Comparison of ENCODE assay signal across 8 cellular contexts in genomic region chr15:90184119-90184785, GRCh38. TPM values are rescaled to one million over a fixed set of nuclear protein-coding genes. Genes with fewer than 3 reads are reported as not detected.
DNase-seq lines count a peak whose midpoint lies in the region; ATAC-seq and TF ChIP-seq lines count a peak whose summit lies in the region.

No MANE protein-coding gene starts in this region.

- DNase-seq in DMS 273 treated with DMSO at 0.1 percent for 48 hours (lab: John Stamatoyannopoulos, UW) (peak; percentile 6), SK-MEL-5 (ENCODE audit: low read depth, low spot score) (peak; percentile 49), colonic mucosa (peak; percentile 93), lower lobe of right lung (peak; percentile 86), KG1 (lab: John Stamatoyannopoulos, UW) (no peak)

- in situ Hi-C loops in SK-MEL-5 (cut with HindIII; ENCODE audit: low pct_unique_long_range_greater_than_20kb, low sequenced_read_pairs) = no loop called here

- peak overlapping the region; percentile 68 to 89 for H3K9ac ChIP-seq in colonic mucosa (ENCODE audit: low read depth in 2 of 2, low read length in 2 of 2)

- peak overlapping the region; percentile 72 for H3K27ac Mint-ChIP-seq in stimulated activated naive CD8-positive, alpha-beta T cell treated with anti-CD3 and anti-CD28 coated beads, Interleukin-15, Interleukin-2, amounts not matched to agents 100 ng/mL and 50 ng/mL, for 24 hours

- intact Hi-C loops in colonic mucosa (cut with DNase I) (no loop called here), lower lobe of right lung (cut with DNase I) (no loop called here)

- H3K4me3 ChIP-seq in colonic mucosa (peak overlapping the region; percentile 87), lower lobe of right lung (peak overlapping the region; percentile 89)

- H3K36me3 ChIP-seq in colonic mucosa (no peaks in the 10 kb centered on the region), lower lobe of right lung (no peaks in the 10 kb centered on the region)

- peaks cover 24% of the 10 kb centered on the region for H3K4me1 Mint-ChIP-seq in stimulated activated naive CD8-positive, alpha-beta T cell treated with anti-CD3 and anti-CD28 coated beads, Interleukin-15, Interleukin-2, amounts not matched to agents 100 ng/mL and 50 ng/mL, for 24 hours (ENCODE audit: low read depth)

- H3K27me3 Mint-ChIP-seq in stimulated activated naive CD8-positive, alpha-beta T cell treated with anti-CD3 and anti-CD28 coated beads, Interleukin-15, Interleukin-2, amounts not matched to agents 100 ng/mL and 50 ng/mL, for 24 hours = no peaks in the 10 kb centered on the region

- no peak for TF ChIP-seq CTCF in colonic mucosa (IDR thresholded peaks at IDR 0.05)
- no peak for TF ChIP-seq CTCF in lower lobe of right lung (IDR thresholded peaks at IDR 0.05)

- H3K4me1 ChIP-seq in colonic mucosa = peaks cover 9% of the 10 kb centered on the region
- H3K4me1 ChIP-seq in lower lobe of right lung = peaks cover 38% of the 10 kb centered on the region

- no peaks in the 10 kb centered on the region for H3K9me3 Mint-ChIP-seq in stimulated activated naive CD8-positive, alpha-beta T cell treated with anti-CD3 and anti-CD28 coated beads, Interleukin-15, Interleukin-2, amounts not matched to agents 100 ng/mL and 50 ng/mL, for 24 hours

- H3K4me3 Mint-ChIP-seq in stimulated activated naive CD8-positive, alpha-beta T cell treated with anti-CD3 and anti-CD28 coated beads, Interleukin-15, Interleukin-2, amounts not matched to agents 100 ng/mL and 50 ng/mL, for 24 hours = peak overlapping the region; percentile 77

- no peaks in the 10 kb centered on the region for H3K36me3 Mint-ChIP-seq in stimulated activated naive CD8-positive, alpha-beta T cell treated with anti-CD3 and anti-CD28 coated beads, Interleukin-15, Interleukin-2, amounts not matched to agents 100 ng/mL and 50 ng/mL, for 24 hours (ENCODE audit: low read depth)

- H3K27ac ChIP-seq in colonic mucosa = peak overlapping the region; percentile 99
- H3K27ac ChIP-seq in lower lobe of right lung = peak overlapping the region; percentile 90

- ATAC-seq in GM19463 (IDR thresholded peaks at IDR 0.05; ENCODE audit: unreplicated experiment) (peak; percentile 32), HG03565 (IDR thresholded peaks at IDR 0.05; ENCODE audit: unreplicated experiment) (peak; percentile 5), lower lobe of right lung (peak; percentile 77 to 87)

- H3K9me3 ChIP-seq in colonic mucosa (no peaks in the 10 kb centered on the region), lower lobe of right lung (no peaks in the 10 kb centered on the region)

- no peaks in the 10 kb centered on the region for H3K27me3 ChIP-seq in colonic mucosa
- no peaks in the 10 kb centered on the region for H3K27me3 ChIP-seq in lower lobe of right lung (ENCODE audit: low read depth)

RNA-seq across cellular contexts. Expression of gene SEMA4B, which starts 16.9 kb away (rescaled TPM):
- total RNA-seq in SK-MEL-5 (2014; rRNA removed; shearing (Covaris generic)) = 10.6 and 17.1 TPM in 2 replicates
- polyA plus RNA-seq in SK-MEL-5 (2015; cell fraction: cytosol; rRNA removed) = 18.4 and 22.1 TPM in 2 replicates
- polyA plus RNA-seq in SK-MEL-5 (2015; cell fraction: nucleus; rRNA removed) = 27.5 and 27.8 TPM in 2 replicates
- 100 to 1,000 TPM; 102 to 141 TPM for total RNA-seq in colonic mucosa
- total RNA-seq in lower lobe of right lung = 48.1 TPM

RNA-seq across cellular contexts. Expression of gene CIB1, which starts 49.5 kb away (rescaled TPM):
- 40.0 and 47.2 TPM in 2 replicates for total RNA-seq in SK-MEL-5 (2014; rRNA removed; shearing (Covaris generic))
- polyA plus RNA-seq in SK-MEL-5 (2015; cell fraction: cytosol; rRNA removed) = 48.2 and 65.3 TPM in 2 replicates
- 30.6 and 39.1 TPM in 2 replicates for polyA plus RNA-seq in SK-MEL-5 (2015; cell fraction: nucleus; rRNA removed)
- total RNA-seq in colonic mucosa = 100 to 1,000 TPM; 212 to 216 TPM
- total RNA-seq in lower lobe of right lung = 80.8 TPM

RNA-seq across cellular contexts. Expression of gene GDPGP1, which starts 49.8 kb away (rescaled TPM):
- 5.5 and 10.9 TPM in 2 replicates for total RNA-seq in SK-MEL-5 (2014; rRNA removed; shearing (Covaris generic))
- 7.3 and 11.3 TPM in 2 replicates for polyA plus RNA-seq in SK-MEL-5 (2015; cell fraction: cytosol; rRNA removed)
- 8.3 and 9.7 TPM in 2 replicates for polyA plus RNA-seq in SK-MEL-5 (2015; cell fraction: nucleus; rRNA removed)
- 10 to 100 TPM; 14.4 to 18.6 TPM for total RNA-seq in colonic mucosa
- total RNA-seq in lower lobe of right lung = 13.1 TPM

Comparison
In these comparisons a context has a peak if more than half of its experiments do, and no peak if none do; other contexts are left out.
1. ATAC-seq: peak in every context shown above with its lines; median percentile 82 in lower lobe of right lung; 32 in GM19463; 5 in HG03565.